Comparison of ENCODE assay signal across 9 cellular contexts in genomic region chr11:46618789-46619188, GRCh38. TPM values are rescaled to one million over a fixed set of nuclear protein-coding genes. Genes with fewer than 3 reads are reported as not detected.
A peak's percentile ranks its signal among the peaks of the same experiment; 100 is the strongest.
DNase-seq lines count a peak whose midpoint lies in the region; ATAC-seq and TF ChIP-seq lines count a peak whose summit lies in the region.
"Had no signal": no experiment of that assay in that cellular context is flagged by ENCODE, and none has a peak within 500 bp of the region (broad histone marks: within the 10 kb centered on the region; RNA-seq: fewer than 3 reads in every experiment).

No MANE protein-coding gene starts in this region.

- no TSS peak for BruUV-seq in mammary epithelial cell (replicated peaks; lab: Mats Ljungman, UMichigan)

- H3K4me3 Mint-ChIP-seq in CD8-positive, alpha-beta T cell = peak overlapping the region; percentile 95
- H3K4me3 Mint-ChIP-seq in nephron progenitor cell = peak overlapping the region; percentile 95

- H3K27ac ChIP-seq in CD8-positive, alpha-beta T cell (ENCODE audit: low read depth, low read length) = no peak overlapping the region
- H3K27ac ChIP-seq in mammary epithelial cell (ENCODE audit: insufficient read depth, low read depth, low read length) (peak overlapping the region; percentile 99), RWPE1 (no peak overlapping the region)

- H3K4me3 ChIP-seq in CD8-positive, alpha-beta T cell (ENCODE audit: low read depth, low read length) = no peak overlapping the region
- H3K4me3 ChIP-seq in MG63 (peak overlapping the region; percentile 100), mammary epithelial cell (replicated peaks in 1 of 3; ENCODE audit: insufficient read depth in 1 of 3, low read depth in 2 of 3, low read length in 3 of 3) (peak overlapping the region; percentile 39 to 100 (median 94))

- peak overlapping the region; percentile 98 for H3K27ac Mint-ChIP-seq in CD8-positive, alpha-beta T cell
- peak overlapping the region; percentile 100 for H3K27ac Mint-ChIP-seq in nephron progenitor cell

- H2AFZ ChIP-seq in mammary epithelial cell (ENCODE audit: low read depth, low read length) = no peak overlapping the region

- no peak for ATAC-seq in CD8-positive, alpha-beta T cell
- no peak for ATAC-seq in HG03457 (IDR thresholded peaks at IDR 0.05; ENCODE audit: unreplicated experiment)
- ATAC-seq in GM18511 (IDR thresholded peaks at IDR 0.05; ENCODE audit: unreplicated experiment) = no peak

- peak overlapping the region; percentile 100 for H3K9ac ChIP-seq in mammary epithelial cell (ENCODE audit: insufficient read depth, low read length)

- peak overlapping the region; percentile 90 for H3K4me2 ChIP-seq in mammary epithelial cell (ENCODE audit: insufficient read depth, low read depth, low read length)

- H3K9me3 ChIP-seq in CD8-positive, alpha-beta T cell (ENCODE audit: low read length) = no peaks in the 10 kb centered on the region
- H3K9me3 ChIP-seq in MG63 (no peaks in the 10 kb centered on the region; the same call in 1 of the 2 replicates), mammary epithelial cell (replicated peaks; ENCODE audit: insufficient read depth, low read length) (no peaks in the 10 kb centered on the region)

- no peaks in the 10 kb centered on the region for H3K27me3 ChIP-seq in CD8-positive, alpha-beta T cell (ENCODE audit: insufficient read depth, low read length)
- H3K27me3 ChIP-seq in MG63 = no peaks in the 10 kb centered on the region
- H3K27me3 ChIP-seq in mammary epithelial cell (ENCODE audit: insufficient read depth, low read length) = no peaks in the 10 kb centered on the region

- dilution Hi-C loops in mammary epithelial cell (cut with HindIII; ENCODE audit: low sequenced_read_pairs) = no loop called here

- peaks cover 19% of the 10 kb centered on the region for H3K4me1 ChIP-seq in CD8-positive, alpha-beta T cell (ENCODE audit: insufficient read depth, low read length)
- H3K4me1 ChIP-seq in mammary epithelial cell (ENCODE audit: insufficient read depth, low read length) = peaks cover 11% of the 10 kb centered on the region

- peaks cover 47% of the 10 kb centered on the region for H3K4me1 Mint-ChIP-seq in CD8-positive, alpha-beta T cell (ENCODE audit: low read depth)
- peaks cover 31% of the 10 kb centered on the region for H3K4me1 Mint-ChIP-seq in nephron progenitor cell

- POLR2A ChIA-PET in CD8-positive, alpha-beta T cell (lab: Charles Lee) = interaction anchor here (0.7 to 2.1 kb wide), 7 partner anchors 11 to 267 kb away, joined by 3 to 8 read pairs (median 4); partner anchors contain the start of genes AMBRA1, ARHGAP1 and ZNF408
- POLR2A ChIA-PET in RWPE1 (lab: Yijun Ruan, JAX; ENCODE audit: low non-redundant PET) = interaction anchor here (0.6 to 0.7 kb wide), 2 partner anchors 127 to 234 kb away, joined by 3 read pairs; no protein-coding TSS in a partner anchor

- intact Hi-C loops in CD8-positive, alpha-beta T cell (cut with DNase I, micrococcal nuclease) = loop anchor here (5.0 to 10.0 kb wide), 3 partner anchors 209 to 504 kb away; no protein-coding TSS in a partner anchor
- intact Hi-C loops in mammary epithelial cell (cut with micrococcal nuclease) = no loop called here

- no peaks in the 10 kb centered on the region for H3K36me3 ChIP-seq in CD8-positive, alpha-beta T cell (ENCODE audit: insufficient read depth, low read length)
- H3K36me3 ChIP-seq in MG63 (peaks cover 18% of the 10 kb centered on the region), mammary epithelial cell (ENCODE audit: insufficient read depth, low read length) (no peaks in the 10 kb centered on the region)

- peaks cover 37% of the 10 kb centered on the region for H3K36me3 Mint-ChIP-seq in CD8-positive, alpha-beta T cell
- H3K36me3 Mint-ChIP-seq in nephron progenitor cell (ENCODE audit: low read depth) = peaks cover 25% of the 10 kb centered on the region

- WGBS in mammary epithelial cell (ENCODE audit: low coverage, missing lambda C conversion rate) = 17% methylated on average over 5 of the region's 5 CpGs

- H3K79me2 ChIP-seq in mammary epithelial cell (ENCODE audit: insufficient read depth, low read length) = peaks cover 64% of the 10 kb centered on the region

- TF ChIP-seq CTCF in CD8-positive, alpha-beta T cell (IDR thresholded peaks at IDR 0.05) = no peak
- no peak for TF ChIP-seq CTCF in mammary epithelial cell (conservative IDR thresholded peaks at IDR 0.05 in 1 of 2, IDR thresholded peaks at IDR 0.05 in 1 of 2; ENCODE audit: extremely low read depth in 1 of 2, insufficient read depth in 1 of 2, low read depth in 1 of 2, low read length in 2 of 2)
- no peak for TF ChIP-seq CTCF in nephron progenitor cell (IDR thresholded peaks at IDR 0.05)
- no peak for TF ChIP-seq CTCF in RWPE1 (conservative IDR thresholded peaks at IDR 0.05; ENCODE audit: low read depth)

- CTCF ChIA-PET in CD8-positive, alpha-beta T cell (lab: Charles Lee) = interaction anchor here (0.7 to 2.1 kb wide), 15 partner anchors 11 to 379 kb away, joined by 3 to 10 read pairs (median 4); no protein-coding TSS in a partner anchor
- CTCF ChIA-PET in mammary epithelial cell (lab: Charles Lee; ENCODE audit: low non-redundant PET) = interaction anchor here (0.7 to 1.5 kb wide), 3 partner anchors 129 to 289 kb away, joined by 3 to 16 read pairs (median 15); no protein-coding TSS in a partner anchor
- CTCF ChIA-PET in RWPE1 (lab: Yijun Ruan, JAX) = interaction anchor here (0.6 to 1.6 kb wide), 4 partner anchors 12 to 230 kb away, joined by 3 to 5 read pairs (median 4); no protein-coding TSS in a partner anchor

- H4K20me1 ChIP-seq in mammary epithelial cell (ENCODE audit: insufficient read depth, low read length) = no peaks in the 10 kb centered on the region

- no peak for DNase-seq in CD8-positive, alpha-beta T cell
- no peak for DNase-seq in MG63
- DNase-seq in mammary epithelial cell = no peak
- DNase-seq in nephron progenitor cell = no peak
- no peak for DNase-seq in pons (ENCODE audit: low spot score)
- DNase-seq in RWPE1 (ENCODE audit: low spot score) = no peak
- DNase-seq: NCI-H226 had no signal

- in situ Hi-C loops in mammary epithelial cell (cut with MboI; ENCODE audit: low sequenced_read_pairs in 2 of 2) = no loop called here

- H3K27me3 Mint-ChIP-seq in CD8-positive, alpha-beta T cell (ENCODE audit: low read depth) = no peaks in the 10 kb centered on the region
- H3K27me3 Mint-ChIP-seq in nephron progenitor cell (ENCODE audit: low read depth, poor library complexity) = no peaks in the 10 kb centered on the region

- H3K9me3 Mint-ChIP-seq in CD8-positive, alpha-beta T cell = no peaks in the 10 kb centered on the region
- no peaks in the 10 kb centered on the region for H3K9me3 Mint-ChIP-seq in nephron progenitor cell

RNA-seq across cellular contexts. Expression of gene ATG13, which starts 1.4 kb away (rescaled TPM):
- total RNA-seq in CD8-positive, alpha-beta T cell = 100 to 1,000 TPM; 117 to 137 TPM
- 41.2 and 48.0 TPM in 2 replicates for total RNA-seq in MG63 (2014; rRNA removed; shearing (Covaris generic); ENCODE audit: low replicate concordance)
- total RNA-seq in mammary epithelial cell = 10 to 100 TPM; 52.8 to 58.9 TPM
- polyA plus RNA-seq in mammary epithelial cell = 39.0 TPM
- 234 TPM for polyA minus RNA-seq in mammary epithelial cell

RNA-seq across cellular contexts. Expression of gene HARBI1, which starts 1.8 kb away (rescaled TPM):
- 10 to 100 TPM; 18.1 to 19.1 TPM for total RNA-seq in CD8-positive, alpha-beta T cell
- 4.0 and 4.5 TPM in 2 replicates for total RNA-seq in MG63 (2014; rRNA removed; shearing (Covaris generic); ENCODE audit: low replicate concordance)
- 1 to 10 TPM; 5.8 to 6.8 TPM for total RNA-seq in mammary epithelial cell
- 4.4 TPM for polyA plus RNA-seq in mammary epithelial cell
- 7.1 TPM for polyA minus RNA-seq in mammary epithelial cell

RNA-seq across cellular contexts. Expression of gene AMBRA1, which starts 25.0 kb away (rescaled TPM):
- 10 to 100 TPM; 31.2 to 34.1 TPM for total RNA-seq in CD8-positive, alpha-beta T cell
- 17.0 and 17.7 TPM in 2 replicates for total RNA-seq in MG63 (2014; rRNA removed; shearing (Covaris generic); ENCODE audit: low replicate concordance)
- total RNA-seq in mammary epithelial cell = 10 to 100 TPM; 23.2 to 26.3 TPM
- 11.1 TPM for polyA plus RNA-seq in mammary epithelial cell
- 28.7 TPM for polyA minus RNA-seq in mammary epithelial cell
